In genomic region chr17:58755577-58756245, GRCh38 we compare ENCODE assay signal across 8 cellular contexts. TPM values are rescaled to one million over a fixed set of nuclear protein-coding genes. Genes with fewer than 3 reads are reported as not detected.
DNase-seq lines count a peak whose midpoint lies in the region; ATAC-seq and TF ChIP-seq lines count a peak whose summit lies in the region.

PPM1E (plus strand) TSS chr17:58755854.

- DNase-seq in Caco-2 (peak; percentile 52 to 63), HUDEP-2 (lab: John Stamatoyannopoulos, UW; ENCODE audit: unreplicated experiment in 76 of 76) (peak in 67 of 76 experiments; percentile 4 to 78 (median 48)), NOMO-1 (lab: John Stamatoyannopoulos, UW; ENCODE audit: unreplicated experiment in 2 of 2) (peak; percentile 53 to 54), fibroblast of mammary gland (ENCODE audit: low read depth) (peak; percentile 21)
- DNase-seq in activated T-cell treated with anti-CD3 and anti-CD28 coated beads, Interleukin-2, amount 50 U/mL, for 48 hours: peak; percentile 56 to 69
- DNase-seq in naive thymus-derived CD4-positive, alpha-beta T cell: peak; percentile 10 to 52 (median 29)

- H3K36me3 Mint-ChIP-seq in Caco-2 (ENCODE audit: insufficient read depth, unreplicated experiment): no peaks in the 10 kb centered on the region
- H3K36me3 Mint-ChIP-seq in naive thymus-derived CD4-positive, alpha-beta T cell: peaks cover 0 to 7% (median 3%) of the 10 kb centered on the region in 5 donors

- peaks cover 18% of the 10 kb centered on the region for H3K27me3 Mint-ChIP-seq in Caco-2 (ENCODE audit: insufficient read depth, unreplicated experiment)
- H3K27me3 Mint-ChIP-seq in naive thymus-derived CD4-positive, alpha-beta T cell: peaks cover 46 to 75% (median 61%) of the 10 kb centered on the region in 5 donors

- no peaks in the 10 kb centered on the region for H3K9me3 Mint-ChIP-seq in Caco-2 (ENCODE audit: unreplicated experiment)
- H3K9me3 Mint-ChIP-seq in naive thymus-derived CD4-positive, alpha-beta T cell: peaks cover 0 to 4% (median 0%) of the 10 kb centered on the region in 11 donors

- H3K4me3 Mint-ChIP-seq in Caco-2 (ENCODE audit: unreplicated experiment): peak within 1 kb of the TSS; percentile 76
- H3K4me3 Mint-ChIP-seq in naive thymus-derived CD4-positive, alpha-beta T cell: peak within 1 kb of the TSS; percentile 79 to 95 (median 92)

- TF ChIP-seq CTCF in Caco-2 (IDR thresholded peaks at IDR 0.05; ENCODE audit: insufficient read depth in 1 of 2, low read depth in 1 of 2, low read length in 1 of 2, severe bottlenecking in 1 of 2, unreplicated experiment in 1 of 2): no peak
- no peak for TF ChIP-seq CTCF in fibroblast of mammary gland (conservative IDR thresholded peaks at IDR 0.05; ENCODE audit: control insufficient read depth, insufficient read depth, low read depth, low read length)

- no peaks in the 10 kb centered on the region; the same call in 1 of the 2 replicates for H3K27me3 ChIP-seq in Caco-2 (replicated peaks; ENCODE audit: control insufficient read depth, insufficient read depth, low read length)
- H3K27me3 ChIP-seq in naive thymus-derived CD4-positive, alpha-beta T cell (ENCODE audit: control insufficient read depth in 2 of 2, insufficient read depth in 2 of 2, low read length in 2 of 2): peaks cover 10 to 25% of the 10 kb centered on the region in 2 donors
- peaks cover 10 to 30% of the 10 kb centered on the region in 2 donors for H3K27me3 ChIP-seq in stomach smooth muscle (ENCODE audit: control insufficient read depth in 1 of 2, insufficient read depth in 2 of 2, low read length in 2 of 2)

- intact Hi-C loops in Caco-2 (cut with micrococcal nuclease; ENCODE audit: unreplicated experiment): no loop called here
- intact Hi-C loops in naive thymus-derived CD4-positive, alpha-beta T cell (cut with micrococcal nuclease): no loop called here

- H3K9ac ChIP-seq in stomach smooth muscle (ENCODE audit: low read length in 2 of 2): no peak within 1 kb of the TSS

- peak; percentile 80 for ATAC-seq in naive thymus-derived CD4-positive, alpha-beta T cell
- ATAC-seq in HG02678 (IDR thresholded peaks at IDR 0.05; ENCODE audit: unreplicated experiment): no peak

- H3K9me3 ChIP-seq in Caco-2 (no peaks in the 10 kb centered on the region), stomach smooth muscle (ENCODE audit: control insufficient read depth in 2 of 2, low read length in 2 of 2) (no peaks in the 10 kb centered on the region)
- H3K9me3 ChIP-seq in naive thymus-derived CD4-positive, alpha-beta T cell (ENCODE audit: control insufficient read depth in 2 of 3, low read length in 3 of 3): no peaks in the 10 kb centered on the region

- H3K4me3 ChIP-seq in Caco-2 (ENCODE audit: low read depth, low read length) (peak within 1 kb of the TSS; percentile 62), fibroblast of mammary gland (ENCODE audit: control insufficient read depth, low read depth, low read length) (peak within 1 kb of the TSS; percentile 53), stomach smooth muscle (ENCODE audit: low read length in 2 of 2) (peak within 1 kb of the TSS; percentile 52 to 76)
- H3K4me3 ChIP-seq in naive thymus-derived CD4-positive, alpha-beta T cell (ENCODE audit: low read length): peak within 1 kb of the TSS; percentile 58

- POLR2A ChIA-PET in Caco-2 (lab: Charles Lee): no interaction called here
- POLR2A ChIA-PET in naive thymus-derived CD4-positive, alpha-beta T cell (lab: Charles Lee): no interaction called here

- H3K27ac ChIP-seq in naive thymus-derived CD4-positive, alpha-beta T cell (ENCODE audit: low read depth, low read length): no peak within 1 kb of the TSS
- no peak within 1 kb of the TSS for H3K27ac ChIP-seq in stomach smooth muscle (ENCODE audit: low read length)

- peak within 1 kb of the TSS; percentile 20 for H3K27ac Mint-ChIP-seq in Caco-2 (ENCODE audit: unreplicated experiment)
- H3K27ac Mint-ChIP-seq in naive thymus-derived CD4-positive, alpha-beta T cell: no peak within 1 kb of the TSS

- CTCF ChIA-PET in Caco-2 (lab: Charles Lee): interaction anchor here (1.4 kb wide), 1 partner anchor 249 kb away, joined by 4 read pairs; no protein-coding TSS in a partner anchor
- CTCF ChIA-PET in naive thymus-derived CD4-positive, alpha-beta T cell (lab: Charles Lee): interaction anchor here (1.3 kb wide), 1 partner anchor 45 kb away, joined by 4 read pairs; no protein-coding TSS in a partner anchor

- H3K4me1 ChIP-seq in Caco-2 (no peaks in the 10 kb centered on the region), stomach smooth muscle (ENCODE audit: control insufficient read depth, insufficient read depth, low read length) (peaks cover 7% of the 10 kb centered on the region)
- peaks cover 5 to 10% of the 10 kb centered on the region in 2 donors for H3K4me1 ChIP-seq in naive thymus-derived CD4-positive, alpha-beta T cell (ENCODE audit: control insufficient read depth in 2 of 2, insufficient read depth in 2 of 2, low read length in 2 of 2)

- H3K4me1 Mint-ChIP-seq in Caco-2 (ENCODE audit: low read depth, unreplicated experiment): peaks cover 5% of the 10 kb centered on the region
- H3K4me1 Mint-ChIP-seq in naive thymus-derived CD4-positive, alpha-beta T cell: peaks cover 8 to 17% (median 12%) of the 10 kb centered on the region in 7 donors

- H3K36me3 ChIP-seq in Caco-2 (ENCODE audit: control insufficient read depth, insufficient read depth, low read length) (no peaks in the 10 kb centered on the region), stomach smooth muscle (ENCODE audit: control insufficient read depth in 2 of 2, insufficient read depth in 2 of 2, low read length in 2 of 2) (no peaks in the 10 kb centered on the region)
- H3K36me3 ChIP-seq in naive thymus-derived CD4-positive, alpha-beta T cell (ENCODE audit: control insufficient read depth in 2 of 3, insufficient read depth in 3 of 3, low read length in 3 of 3): no peaks in the 10 kb centered on the region

- no TSS peak for BruUV-seq in Caco-2 (replicated peaks; lab: Mats Ljungman, UMichigan)

RNA-seq across cellular contexts. Expression of gene PPM1E, which starts in this region (rescaled TPM):
- total RNA-seq in Caco-2 (2022): 0.09 TPM in 2 replicates
- total RNA-seq in naive thymus-derived CD4-positive, alpha-beta T cell: under 1 TPM in 1 of 5 experiments, not detected in 4; 0.07 TPM
- not detected for polyA plus RNA-seq in naive thymus-derived CD4-positive, alpha-beta T cell

Comparison
In these comparisons a context has a peak if more than half of its experiments do, and no peak if none do; other contexts are left out.
1. Peak in DNase-seq and H3K4me3 ChIP-seq in Caco-2; RNA of the gene not detected or under 1 TPM.
2. Peak in DNase-seq, ATAC-seq and H3K4me3 ChIP-seq in naive thymus-derived CD4-positive, alpha-beta T cell; RNA of the gene not detected or under 1 TPM.